ENCODE assay signal across 11 cellular contexts in genomic region chr13:95137096-95137495, GRCh38.
DNase-seq lines count a peak whose midpoint lies in the region; ATAC-seq and TF ChIP-seq lines count a peak whose summit lies in the region.
"Had no signal": no experiment of that assay in that cellular context is flagged by ENCODE, and none has a peak within 500 bp of the region (broad histone marks: within the 10 kb centered on the region; RNA-seq: fewer than 3 reads in every experiment).

No MANE protein-coding gene starts in this region.

- H3K36me3 Mint-ChIP-seq in activated naive CD4-positive, alpha-beta T cell treated with anti-CD3 and anti-CD28 coated beads for 36 hours (ENCODE audit: low read depth): peaks cover 44% of the 10 kb centered on the region
- H3K36me3 Mint-ChIP-seq in activated naive CD4-positive, alpha-beta T cell treated with anti-CD3 and anti-CD28 coated beads, Interleukin-2, amount 10 ng/mL, durations not matched to agents 7 days and 5 days: peaks cover 2% of the 10 kb centered on the region

- H3K4me1 ChIP-seq in SJCRH30: no peaks in the 10 kb centered on the region; the same call in 1 of the 2 replicates
- H3K4me1 ChIP-seq in uterus: no peaks in the 10 kb centered on the region

- CTCF ChIA-PET in activated naive CD4-positive, alpha-beta T cell treated with anti-CD3 and anti-CD28 coated beads for 36 hours (lab: Charles Lee): no interaction called here
- CTCF ChIA-PET in activated naive CD4-positive, alpha-beta T cell treated with anti-CD3 and anti-CD28 coated beads, Interleukin-2, amount 10 ng/mL, durations not matched to agents 7 days and 5 days (lab: Charles Lee): no interaction called here

- H3K4me3 Mint-ChIP-seq in activated naive CD4-positive, alpha-beta T cell treated with anti-CD3 and anti-CD28 coated beads for 36 hours: no peak overlapping the region
- H3K4me3 Mint-ChIP-seq in activated naive CD4-positive, alpha-beta T cell treated with anti-CD3 and anti-CD28 coated beads, Interleukin-2, amount 10 ng/mL, durations not matched to agents 7 days and 5 days: no peak overlapping the region
- no peak overlapping the region for H3K4me3 Mint-ChIP-seq in stimulated activated naive CD8-positive, alpha-beta T cell treated with anti-CD3 and anti-CD28 coated beads, Interleukin-15, amount 100 ng/mL, for 72 hours

- ATAC-seq in HG02981 (IDR thresholded peaks at IDR 0.05; ENCODE audit: unreplicated experiment): peak; percentile 95
- ATAC-seq in stimulated activated naive CD8-positive, alpha-beta T cell treated with anti-CD3 and anti-CD28 coated beads, Interleukin-15, amount 100 ng/mL, for 72 hours: peak; percentile 59

- no peak for TF ChIP-seq CTCF in uterus (IDR thresholded peaks at IDR 0.05)

- TF ChIP-seq POLR2A in uterus (IDR thresholded peaks at IDR 0.05): no peak

- H3K9me3 Mint-ChIP-seq in activated naive CD4-positive, alpha-beta T cell treated with anti-CD3 and anti-CD28 coated beads for 36 hours: no peaks in the 10 kb centered on the region
- H3K9me3 Mint-ChIP-seq in activated naive CD4-positive, alpha-beta T cell treated with anti-CD3 and anti-CD28 coated beads, Interleukin-2, amount 10 ng/mL, durations not matched to agents 7 days and 5 days: no peaks in the 10 kb centered on the region
- no peaks in the 10 kb centered on the region for H3K9me3 Mint-ChIP-seq in stimulated activated naive CD8-positive, alpha-beta T cell treated with anti-CD3 and anti-CD28 coated beads, Interleukin-15, amount 100 ng/mL, for 72 hours

- no peaks in the 10 kb centered on the region for H3K9me3 ChIP-seq in SJCRH30 (replicated peaks)
- no peaks in the 10 kb centered on the region for H3K9me3 ChIP-seq in uterus

- H3K36me3 ChIP-seq in SJCRH30 (peaks cover 5% of the 10 kb centered on the region; the same call in 1 of the 2 replicates), uterus (no peaks in the 10 kb centered on the region)

- no peak overlapping the region for H3K4me3 ChIP-seq in SJCRH30
- no peak overlapping the region for H3K4me3 ChIP-seq in uterus

- H3K27ac ChIP-seq in SJCRH30: peak overlapping the region; percentile 42
- H3K27ac ChIP-seq in uterus: no peak overlapping the region

- H3K27me3 ChIP-seq in SJCRH30: no peaks in the 10 kb centered on the region
- no peaks in the 10 kb centered on the region for H3K27me3 ChIP-seq in uterus

- no peak overlapping the region for H3K27ac Mint-ChIP-seq in activated naive CD4-positive, alpha-beta T cell treated with anti-CD3 and anti-CD28 coated beads for 36 hours
- H3K27ac Mint-ChIP-seq in activated naive CD4-positive, alpha-beta T cell treated with anti-CD3 and anti-CD28 coated beads, Interleukin-2, amount 10 ng/mL, durations not matched to agents 7 days and 5 days: no peak overlapping the region
- no peak overlapping the region for H3K27ac Mint-ChIP-seq in stimulated activated naive CD8-positive, alpha-beta T cell treated with anti-CD3 and anti-CD28 coated beads, Interleukin-15, amount 100 ng/mL, for 72 hours

- intact Hi-C loops in activated naive CD4-positive, alpha-beta T cell treated with anti-CD3 and anti-CD28 coated beads for 36 hours (cut with micrococcal nuclease): no loop called here
- intact Hi-C loops in uterus (cut with DNase I; ENCODE audit: low total_unique reads): no loop called here

- DNase-seq in activated naive CD4-positive, alpha-beta T cell treated with anti-CD3 and anti-CD28 coated beads for 36 hours: peak; percentile 11
- DNase-seq in activated naive CD4-positive, alpha-beta T cell treated with anti-CD3 and anti-CD28 coated beads, Interleukin-2, amount 10 ng/mL, durations not matched to agents 7 days and 5 days: no peak
- DNase-seq in SJCRH30 (peak in 1 of 2 experiments; percentile 41), D341Med (ENCODE audit: low spot score) (no peak), uterus (no peak), NCI-H2171 treated with DMSO at 0.1 percent for 48 hours (lab: John Stamatoyannopoulos, UW) (no peak)
- no peak for DNase-seq in stimulated activated naive CD8-positive, alpha-beta T cell treated with anti-CD3 and anti-CD28 coated beads, Interleukin-15, amount 100 ng/mL, for 72 hours
- DNase-seq: AML-193; amygdala; stimulated activated CD4-positive, alpha-beta T cell treated with anti-CD3 and anti-CD28 coated beads, Interleukin-2, amount 100 ng/mL, for 24 hours had no signal

- H3K4me1 Mint-ChIP-seq in activated naive CD4-positive, alpha-beta T cell treated with anti-CD3 and anti-CD28 coated beads for 36 hours (ENCODE audit: low read depth): no peaks in the 10 kb centered on the region
- no peaks in the 10 kb centered on the region for H3K4me1 Mint-ChIP-seq in activated naive CD4-positive, alpha-beta T cell treated with anti-CD3 and anti-CD28 coated beads, Interleukin-2, amount 10 ng/mL, durations not matched to agents 7 days and 5 days
- no peaks in the 10 kb centered on the region for H3K4me1 Mint-ChIP-seq in stimulated activated naive CD8-positive, alpha-beta T cell treated with anti-CD3 and anti-CD28 coated beads, Interleukin-15, amount 100 ng/mL, for 72 hours

- H3K27me3 Mint-ChIP-seq in activated naive CD4-positive, alpha-beta T cell treated with anti-CD3 and anti-CD28 coated beads for 36 hours (ENCODE audit: low read depth): no peaks in the 10 kb centered on the region
- H3K27me3 Mint-ChIP-seq in activated naive CD4-positive, alpha-beta T cell treated with anti-CD3 and anti-CD28 coated beads, Interleukin-2, amount 10 ng/mL, durations not matched to agents 7 days and 5 days: no peaks in the 10 kb centered on the region
- no peaks in the 10 kb centered on the region for H3K27me3 Mint-ChIP-seq in stimulated activated naive CD8-positive, alpha-beta T cell treated with anti-CD3 and anti-CD28 coated beads, Interleukin-15, amount 100 ng/mL, for 72 hours
